Comparison of ENCODE assay signal across 1 cellular context in genomic region chr20:31951530-31952453, GRCh38.
TF ChIP-seq lines count a peak whose summit lies in the region.

PDRG1 (minus strand) TSS chr20:31952046; CDS start chr20:31951961, 85 bp downstream.

TF ChIP-seq in K562, 482 proteins besides CTCF, POLR2A, EP300 and RAD21 (continued from another document and continues in another):
- TF ChIP-seq ZHX1 (conservative IDR thresholded peaks at IDR 0.05; ENCODE audit: low read length) (peak; percentile 88), CHD2 (IDR thresholded peaks at IDR 0.05; ENCODE audit: low read depth, low read length) (peak; percentile 98), ZNF561 (CRISPR knock-in tag; conservative IDR thresholded peaks at IDR 0.05) (no peak), CREBBP (IDR thresholded peaks at IDR 0.05; ENCODE audit: low read depth, low read length) (no peak), RBBP5 (IDR thresholded peaks at IDR 0.05; ENCODE audit: borderline replicate concordance, insufficient read depth, low read length, poor library complexity, severe bottlenecking) (peak; percentile 89), XRCC3 (IDR thresholded peaks at IDR 0.05) (no peak), ZNF263 (CRISPR knock-in tag; IDR thresholded peaks at IDR 0.05; ENCODE audit: borderline replicate concordance) (peak; percentile 56; the same call in 1 of the 2 replicates), HCFC1 (IDR thresholded peaks at IDR 0.05; ENCODE audit: low read depth, low read length) (0 out of 2 replicates have a peak, but pooled peaks have one; percentile 18), ATF1 (CRISPR knock-in tag; IDR thresholded peaks at IDR 0.05) (no peak), ATF1 (tag; IDR thresholded peaks at IDR 0.05) (peak; percentile 59; the same call in 1 of the 2 replicates), ZNF354B (CRISPR knock-in tag; IDR thresholded peaks at IDR 0.05) (no peak), NFXL1 (CRISPR knock-in tag; IDR thresholded peaks at IDR 0.05) (no peak), MCM2 (IDR thresholded peaks at IDR 0.05; ENCODE audit: low read depth) (no peak), TAF1 (IDR thresholded peaks at IDR 0.05; ENCODE audit: control insufficient read depth, extremely low read depth, insufficient read depth, low read length, severe bottlenecking) (peak; percentile 66), ZFP91 (CRISPR knock-in tag; IDR thresholded peaks at IDR 0.05) (no peak), MTA3 (IDR thresholded peaks at IDR 0.05; ENCODE audit: borderline replicate concordance) (peak; percentile 46; the same call in 1 of the 2 replicates), POLR2G (IDR thresholded peaks at IDR 0.05; ENCODE audit: low read depth, low read length) (peak; percentile 94), MCM3 (IDR thresholded peaks at IDR 0.05) (no peak), HMGN3 (IDR thresholded peaks at IDR 0.05; ENCODE audit: borderline replicate concordance, extremely low read depth, insufficient read length, low read depth, low read length) (peak; percentile 74), RBM15 (IDR thresholded peaks at IDR 0.05; ENCODE audit: insufficient read depth, low read length) (no peak), ZBTB17 (CRISPR knock-in tag; IDR thresholded peaks at IDR 0.05) (peak; percentile 64), FIP1L1 (IDR thresholded peaks at IDR 0.05; ENCODE audit: low read depth, low read length, poor library complexity, severe bottlenecking) (peak; percentile 90), RBM25 (IDR thresholded peaks at IDR 0.05; ENCODE audit: low read depth, low read length, severe bottlenecking) (peak; percentile 78), SMC3 (conservative IDR thresholded peaks at IDR 0.05; ENCODE audit: insufficient read depth, low read depth, low read length) (peak; percentile 92), OTX1 (CRISPR knock-in tag; IDR thresholded peaks at IDR 0.05) (peak; percentile 62; the same call in 1 of the 2 replicates), MAFF (IDR thresholded peaks at IDR 0.05; ENCODE audit: low read length) (peak; percentile 37; the same call in 1 of the 2 replicates), NRF1 (conservative IDR thresholded peaks at IDR 0.05 in 1 of 2, IDR thresholded peaks at IDR 0.05 in 1 of 2) (peak; percentile 99), BMI1 (IDR thresholded peaks at IDR 0.05; ENCODE audit: low read length) (no peak), TBL1XR1 (IDR thresholded peaks at IDR 0.05; ENCODE audit: low read length in 2 of 2) (no peak), GATA2 (CRISPR knock-in tag; IDR thresholded peaks at IDR 0.05) (no peak), SMAD2 (IDR thresholded peaks at IDR 0.05; ENCODE audit: low read depth, low read length) (no peak), CEBPG (CRISPR knock-in tag; IDR thresholded peaks at IDR 0.05) (no peak), CEBPG (tag; conservative IDR thresholded peaks at IDR 0.05 in 1 of 2, IDR thresholded peaks at IDR 0.05 in 1 of 2) (no peak), JUND (IDR thresholded peaks at IDR 0.05; ENCODE audit: borderline replicate concordance, low read depth, low read length) (peak; percentile 42; the same call in 1 of the 2 replicates), JUND (tag; IDR thresholded peaks at IDR 0.05; ENCODE audit: borderline replicate concordance, low read depth, low read length) (no peak; the same call in 2 of the 3 replicates), ZNF436 (CRISPR knock-in tag; IDR thresholded peaks at IDR 0.05) (no peak), MGA (IDR thresholded peaks at IDR 0.05) (peak; percentile 90), DEAF1 (CRISPR knock-in tag; IDR thresholded peaks at IDR 0.05) (peak; percentile 92), SMAD3 (CRISPR knock-in tag; conservative IDR thresholded peaks at IDR 0.05) (0 out of 2 replicates have a peak, but pooled peaks have one; percentile 5), NR2C1 (IDR thresholded peaks at IDR 0.05) (no peak), NR2C1 (tag; IDR thresholded peaks at IDR 0.05) (0 out of 2 replicates have a peak, but pooled peaks have one; percentile 16), KLF16 (IDR thresholded peaks at IDR 0.05) (peak; percentile 24; the same call in 1 of the 2 replicates), ELF2 (CRISPR knock-in tag; IDR thresholded peaks at IDR 0.05) (no peak), SAFB2 (IDR thresholded peaks at IDR 0.05; ENCODE audit: borderline replicate concordance, low read depth, low read length, severe bottlenecking) (no peak), ESRRA (IDR thresholded peaks at IDR 0.05; ENCODE audit: borderline replicate concordance, low read depth) (peak; percentile 93), CCAR2 (IDR thresholded peaks at IDR 0.05; ENCODE audit: low read depth, low read length) (no peak), ATF7 (IDR thresholded peaks at IDR 0.05) (peak; percentile 62), HNRNPH1 (optimal IDR thresholded peaks at IDR 0.05; ENCODE audit: low read depth, low read length) (no peak), ZNF639 (CRISPR knock-in tag; conservative IDR thresholded peaks at IDR 0.05 in 1 of 2, IDR thresholded peaks at IDR 0.05 in 1 of 2) (no peak), L3MBTL2 (IDR thresholded peaks at IDR 0.05) (peak; percentile 97), SIRT6 (IDR thresholded peaks at IDR 0.05; ENCODE audit: low read depth, low read length) (no peak)
